ENCODE assay signal across 3 cellular contexts in the genomic region with DNA sequence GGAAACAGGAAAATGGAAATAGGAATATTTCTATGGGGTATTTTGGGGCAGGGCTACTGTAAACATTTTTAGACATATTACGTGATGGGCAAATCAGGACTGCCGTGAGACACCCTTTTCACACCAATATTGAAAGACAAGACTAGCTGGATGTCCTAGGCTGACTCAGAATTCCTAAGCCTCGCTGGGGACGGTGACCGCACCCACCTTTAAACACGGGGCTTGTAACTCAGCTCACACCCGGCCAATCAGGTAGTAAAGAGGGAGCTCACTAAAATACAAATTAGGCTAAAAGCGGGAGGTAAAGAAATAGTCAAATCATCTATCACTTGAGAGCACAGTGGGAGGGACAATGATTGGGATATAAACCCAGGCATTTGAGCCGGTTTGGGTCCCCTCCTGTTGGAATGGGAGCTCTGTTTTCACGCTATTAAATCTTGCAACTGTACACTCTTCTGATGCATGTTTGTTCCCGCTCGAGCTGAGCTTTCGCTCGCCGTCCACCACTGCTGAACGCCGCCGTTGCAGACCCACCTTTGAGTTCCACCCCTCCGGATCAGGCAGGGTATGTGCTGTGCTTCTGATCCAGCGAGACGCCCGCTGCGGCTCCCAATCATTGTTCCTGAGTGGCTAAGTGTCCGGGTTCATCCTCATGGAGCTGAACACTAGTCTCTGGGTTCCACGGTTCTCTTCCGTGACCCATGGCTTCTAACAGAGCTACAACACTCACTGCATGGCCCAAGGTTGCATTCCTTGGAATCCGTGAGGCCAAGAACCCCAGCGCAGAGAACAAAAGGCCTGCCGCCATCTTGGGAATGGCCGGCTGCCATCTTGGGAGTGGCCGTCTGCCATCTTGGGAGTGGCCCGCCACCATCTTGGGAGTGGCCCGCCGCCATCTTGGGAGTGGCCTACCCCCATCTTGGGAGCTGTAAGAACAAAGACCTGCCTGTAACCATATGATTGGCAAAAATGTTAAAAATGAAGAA.
A peak's percentile ranks its signal among the peaks of the same experiment; 100 is the strongest.
TF ChIP-seq lines count a peak whose summit lies in the region.

No MANE protein-coding gene starts in this region.

TF ChIP-seq in SK-N-SH, 30 proteins besides CTCF, POLR2A, EP300 and RAD21:
- TF ChIP-seq, protein P1, sequence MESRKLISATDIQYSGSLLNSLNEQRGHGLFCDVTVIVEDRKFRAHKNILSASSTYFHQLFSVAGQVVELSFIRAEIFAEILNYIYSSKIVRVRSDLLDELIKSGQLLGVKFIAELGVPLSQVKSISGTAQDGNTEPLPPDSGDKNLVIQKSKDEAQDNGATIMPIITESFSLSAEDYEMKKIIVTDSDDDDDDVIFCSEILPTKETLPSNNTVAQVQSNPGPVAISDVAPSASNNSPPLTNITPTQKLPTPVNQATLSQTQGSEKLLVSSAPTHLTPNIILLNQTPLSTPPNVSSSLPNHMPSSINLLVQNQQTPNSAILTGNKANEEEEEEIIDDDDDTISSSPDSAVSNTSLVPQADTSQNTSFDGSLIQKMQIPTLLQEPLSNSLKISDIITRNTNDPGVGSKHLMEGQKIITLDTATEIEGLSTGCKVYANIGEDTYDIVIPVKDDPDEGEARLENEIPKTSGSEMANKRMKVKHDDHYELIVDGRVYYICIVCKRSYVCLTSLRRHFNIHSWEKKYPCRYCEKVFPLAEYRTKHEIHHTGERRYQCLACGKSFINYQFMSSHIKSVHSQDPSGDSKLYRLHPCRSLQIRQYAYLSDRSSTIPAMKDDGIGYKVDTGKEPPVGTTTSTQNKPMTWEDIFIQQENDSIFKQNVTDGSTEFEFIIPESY (IDR thresholded peaks at IDR 0.05; ENCODE audit: borderline replicate concordance, low read depth), result no peak
- TF ChIP-seq YY1 (IDR thresholded peaks at IDR 0.05; ENCODE audit: low read depth), result peak; percentile 70

TF ChIP-seq in SK-N-SH treated with all-trans-retinoic acid at 6 μM for 48 hours, 23 proteins besides CTCF, POLR2A, EP300 and RAD21:
- TF ChIP-seq, protein P2, sequence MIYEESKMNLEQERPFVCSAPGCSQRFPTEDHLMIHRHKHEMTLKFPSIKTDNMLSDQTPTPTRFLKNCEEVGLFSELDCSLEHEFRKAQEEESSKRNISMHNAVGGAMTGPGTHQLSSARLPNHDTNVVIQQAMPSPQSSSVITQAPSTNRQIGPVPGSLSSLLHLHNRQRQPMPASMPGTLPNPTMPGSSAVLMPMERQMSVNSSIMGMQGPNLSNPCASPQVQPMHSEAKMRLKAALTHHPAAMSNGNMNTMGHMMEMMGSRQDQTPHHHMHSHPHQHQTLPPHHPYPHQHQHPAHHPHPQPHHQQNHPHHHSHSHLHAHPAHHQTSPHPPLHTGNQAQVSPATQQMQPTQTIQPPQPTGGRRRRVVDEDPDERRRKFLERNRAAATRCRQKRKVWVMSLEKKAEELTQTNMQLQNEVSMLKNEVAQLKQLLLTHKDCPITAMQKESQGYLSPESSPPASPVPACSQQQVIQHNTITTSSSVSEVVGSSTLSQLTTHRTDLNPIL (CRISPR knock-in tag; IDR thresholded peaks at IDR 0.05; ENCODE audit: low read depth), result no peak
- TF ChIP-seq TCF4 (CRISPR knock-in tag; IDR thresholded peaks at IDR 0.05; ENCODE audit: borderline replicate concordance) (no peak), ZFP30 (CRISPR knock-in tag; IDR thresholded peaks at IDR 0.05) (no peak), ZFP3 (CRISPR knock-in tag; IDR thresholded peaks at IDR 0.05) (no peak), SNAI2 (CRISPR knock-in tag; IDR thresholded peaks at IDR 0.05) (no peak), BACH2 (CRISPR knock-in tag; IDR thresholded peaks at IDR 0.05; ENCODE audit: borderline replicate concordance) (no peak)
- TF ChIP-seq, protein P3, sequence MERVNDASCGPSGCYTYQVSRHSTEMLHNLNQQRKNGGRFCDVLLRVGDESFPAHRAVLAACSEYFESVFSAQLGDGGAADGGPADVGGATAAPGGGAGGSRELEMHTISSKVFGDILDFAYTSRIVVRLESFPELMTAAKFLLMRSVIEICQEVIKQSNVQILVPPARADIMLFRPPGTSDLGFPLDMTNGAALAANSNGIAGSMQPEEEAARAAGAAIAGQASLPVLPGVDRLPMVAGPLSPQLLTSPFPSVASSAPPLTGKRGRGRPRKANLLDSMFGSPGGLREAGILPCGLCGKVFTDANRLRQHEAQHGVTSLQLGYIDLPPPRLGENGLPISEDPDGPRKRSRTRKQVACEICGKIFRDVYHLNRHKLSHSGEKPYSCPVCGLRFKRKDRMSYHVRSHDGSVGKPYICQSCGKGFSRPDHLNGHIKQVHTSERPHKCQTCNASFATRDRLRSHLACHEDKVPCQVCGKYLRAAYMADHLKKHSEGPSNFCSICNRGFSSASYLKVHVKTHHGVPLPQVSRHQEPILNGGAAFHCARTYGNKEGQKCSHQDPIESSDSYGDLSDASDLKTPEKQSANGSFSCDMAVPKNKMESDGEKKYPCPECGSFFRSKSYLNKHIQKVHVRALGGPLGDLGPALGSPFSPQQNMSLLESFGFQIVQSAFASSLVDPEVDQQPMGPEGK (CRISPR knock-in tag; IDR thresholded peaks at IDR 0.05; ENCODE audit: borderline replicate concordance), result no peak
TF ChIP-seq in SK-N-SH treated with all-trans-retinoic acid at 6 μM for 48 hours: peak in this region for 0.

TF ChIP-seq in HepG2, 621 proteins besides CTCF, POLR2A, EP300 and RAD21:
- TF ChIP-seq, protein P4, sequence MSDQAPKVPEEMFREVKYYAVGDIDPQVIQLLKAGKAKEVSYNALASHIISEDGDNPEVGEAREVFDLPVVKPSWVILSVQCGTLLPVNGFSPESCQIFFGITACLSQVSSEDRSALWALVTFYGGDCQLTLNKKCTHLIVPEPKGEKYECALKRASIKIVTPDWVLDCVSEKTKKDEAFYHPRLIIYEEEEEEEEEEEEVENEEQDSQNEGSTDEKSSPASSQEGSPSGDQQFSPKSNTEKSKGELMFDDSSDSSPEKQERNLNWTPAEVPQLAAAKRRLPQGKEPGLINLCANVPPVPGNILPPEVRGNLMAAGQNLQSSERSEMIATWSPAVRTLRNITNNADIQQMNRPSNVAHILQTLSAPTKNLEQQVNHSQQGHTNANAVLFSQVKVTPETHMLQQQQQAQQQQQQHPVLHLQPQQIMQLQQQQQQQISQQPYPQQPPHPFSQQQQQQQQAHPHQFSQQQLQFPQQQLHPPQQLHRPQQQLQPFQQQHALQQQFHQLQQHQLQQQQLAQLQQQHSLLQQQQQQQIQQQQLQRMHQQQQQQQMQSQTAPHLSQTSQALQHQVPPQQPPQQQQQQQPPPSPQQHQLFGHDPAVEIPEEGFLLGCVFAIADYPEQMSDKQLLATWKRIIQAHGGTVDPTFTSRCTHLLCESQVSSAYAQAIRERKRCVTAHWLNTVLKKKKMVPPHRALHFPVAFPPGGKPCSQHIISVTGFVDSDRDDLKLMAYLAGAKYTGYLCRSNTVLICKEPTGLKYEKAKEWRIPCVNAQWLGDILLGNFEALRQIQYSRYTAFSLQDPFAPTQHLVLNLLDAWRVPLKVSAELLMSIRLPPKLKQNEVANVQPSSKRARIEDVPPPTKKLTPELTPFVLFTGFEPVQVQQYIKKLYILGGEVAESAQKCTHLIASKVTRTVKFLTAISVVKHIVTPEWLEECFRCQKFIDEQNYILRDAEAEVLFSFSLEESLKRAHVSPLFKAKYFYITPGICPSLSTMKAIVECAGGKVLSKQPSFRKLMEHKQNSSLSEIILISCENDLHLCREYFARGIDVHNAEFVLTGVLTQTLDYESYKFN (CRISPR knock-in tag; conservative IDR thresholded peaks at IDR 0.05), result no peak
- TF ChIP-seq SIN3B (IDR thresholded peaks at IDR 0.05; ENCODE audit: low read length) (no peak), ARID2 (CRISPR knock-in tag; IDR thresholded peaks at IDR 0.05; ENCODE audit: borderline replicate concordance) (no peak), MED13 (CRISPR knock-in tag; IDR thresholded peaks at IDR 0.05) (no peak), YY1 (IDR thresholded peaks at IDR 0.05; ENCODE audit: insufficient read depth, insufficient replicate concordance, low read depth, low read length) (peak; percentile 80), TAF15 (IDR thresholded peaks at IDR 0.05; ENCODE audit: low read depth, low read length, poor library complexity, severe bottlenecking) (no peak)
- TF ChIP-seq, protein P5, sequence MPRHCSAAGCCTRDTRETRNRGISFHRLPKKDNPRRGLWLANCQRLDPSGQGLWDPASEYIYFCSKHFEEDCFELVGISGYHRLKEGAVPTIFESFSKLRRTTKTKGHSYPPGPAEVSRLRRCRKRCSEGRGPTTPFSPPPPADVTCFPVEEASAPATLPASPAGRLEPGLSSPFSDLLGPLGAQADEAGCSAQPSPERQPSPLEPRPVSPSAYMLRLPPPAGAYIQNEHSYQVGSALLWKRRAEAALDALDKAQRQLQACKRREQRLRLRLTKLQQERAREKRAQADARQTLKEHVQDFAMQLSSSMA (CRISPR knock-in tag; IDR thresholded peaks at IDR 0.05), result 0 out of 2 replicates have a peak, but pooled peaks have one; percentile 78
